Comparison of ENCODE assay signal across 10 cellular contexts in genomic region chr1:228964178-228964819, GRCh38.
DNase-seq lines count a peak whose midpoint lies in the region; ATAC-seq and TF ChIP-seq lines count a peak whose summit lies in the region.
"Had no signal": no experiment of that assay in that cellular context is flagged by ENCODE, and none has a peak within 500 bp of the region (broad histone marks: within the 10 kb centered on the region; RNA-seq: fewer than 3 reads in every experiment).

No MANE protein-coding gene starts in this region.

- peak overlapping the region; percentile 1 for H3K9ac ChIP-seq in muscle layer of colon (ENCODE audit: low read length)
- H3K9ac ChIP-seq: BLaER1 treated with 17β-estradiol and CSF1 and Interleukin-3, amounts not matched to agents 10 nM and 100 nM had no signal

- in situ Hi-C loops in ACHN (cut with HindIII; ENCODE audit: low pct_ligation_motif_present, low pct_unique_long_range_greater_than_20kb, low sequenced_read_pairs) = no loop called here

- peak; percentile 42 for DNase-seq in ACHN
- DNase-seq in NCI-H460 (ENCODE audit: extremely low read depth, low read depth) = peak; percentile 13
- DNase-seq in esophagus squamous epithelium (lab: John Stamatoyannopoulos, UW) = no peak
- DNase-seq in HUDEP-2 (lab: John Stamatoyannopoulos, UW; ENCODE audit: unreplicated experiment in 76 of 76) = no peak
- no peak for DNase-seq in mesenteric fat pad (ENCODE audit: low spot score)
- DNase-seq: NCI-H526 had no signal

- no peaks in the 10 kb centered on the region for H3K27me3 ChIP-seq in esophagus squamous epithelium
- H3K27me3 ChIP-seq in muscle layer of colon (ENCODE audit: control insufficient read depth in 1 of 2, insufficient read depth in 2 of 2, low read length in 2 of 2) = no peaks in the 10 kb centered on the region
- H3K27me3 ChIP-seq: BLaER1 treated with 17β-estradiol and CSF1 and Interleukin-3, amounts not matched to agents 10 nM and 100 nM had no signal

- intact Hi-C loops in esophagus squamous epithelium (cut with DNase I) = no loop called here

- H3K4me3 ChIP-seq in esophagus squamous epithelium (no peak overlapping the region), muscle layer of colon (ENCODE audit: low read depth in 1 of 2, low read length in 2 of 2) (no peak overlapping the region)
- H3K4me3 ChIP-seq: BLaER1 treated with 17β-estradiol and CSF1 and Interleukin-3, amounts not matched to agents 10 nM and 100 nM had no signal

- 57 to 61% methylated on average over 4 to 5 of the region's 5 CpGs for WGBS in esophagus squamous epithelium, 2 donors

- H3K36me3 ChIP-seq in esophagus squamous epithelium (no peaks in the 10 kb centered on the region), muscle layer of colon (ENCODE audit: insufficient read depth, low read length) (no peaks in the 10 kb centered on the region)
- H3K36me3 ChIP-seq: BLaER1 treated with 17β-estradiol and CSF1 and Interleukin-3, amounts not matched to agents 10 nM and 100 nM had no signal

- H3K4me1 ChIP-seq in esophagus squamous epithelium = peaks cover 0 to 4% (median 0%) of the 10 kb centered on the region in 3 donors
- H3K4me1 ChIP-seq in muscle layer of colon (ENCODE audit: insufficient read depth, low read length) = peaks cover 12% of the 10 kb centered on the region

- H3K9me3 ChIP-seq in esophagus squamous epithelium (no peaks in the 10 kb centered on the region), muscle layer of colon (ENCODE audit: low read length) (no peaks in the 10 kb centered on the region)
- H3K9me3 ChIP-seq: BLaER1 treated with 17β-estradiol and CSF1 and Interleukin-3, amounts not matched to agents 10 nM and 100 nM had no signal

- H3K27ac ChIP-seq in esophagus squamous epithelium = peak overlapping the region in 3 of 4 donors; percentile 47 to 75 (median 50)
- H3K27ac ChIP-seq in muscle layer of colon (ENCODE audit: low read depth, low read length) = peak overlapping the region; percentile 55
- H3K27ac ChIP-seq: BLaER1 treated with 17β-estradiol and CSF1 and Interleukin-3, amounts not matched to agents 10 nM and 100 nM had no signal

- no peak for TF ChIP-seq CTCF in esophagus squamous epithelium (IDR thresholded peaks at IDR 0.05)

- ATAC-seq in GM21737 (IDR thresholded peaks at IDR 0.05; ENCODE audit: unreplicated experiment) = no peak
- ATAC-seq in GM18505 (IDR thresholded peaks at IDR 0.05; ENCODE audit: unreplicated experiment) = no peak

- no peak for TF ChIP-seq POLR2A in esophagus squamous epithelium (IDR thresholded peaks at IDR 0.05)
- TF ChIP-seq POLR2A in GM18505 (IDR thresholded peaks at IDR 0.05; ENCODE audit: borderline replicate concordance, extremely low read depth, insufficient read depth, insufficient read length) = no peak

Comparison
In these comparisons a context has a peak if more than half of its experiments do, and no peak if none do; other contexts are left out.
1. DNase-seq: peak in ACHN (single experiment) and NCI-H460 (single experiment); none in esophagus squamous epithelium (single experiment), HUDEP-2 (0 of 76) and mesenteric fat pad (single experiment).